In the genomic region with DNA sequence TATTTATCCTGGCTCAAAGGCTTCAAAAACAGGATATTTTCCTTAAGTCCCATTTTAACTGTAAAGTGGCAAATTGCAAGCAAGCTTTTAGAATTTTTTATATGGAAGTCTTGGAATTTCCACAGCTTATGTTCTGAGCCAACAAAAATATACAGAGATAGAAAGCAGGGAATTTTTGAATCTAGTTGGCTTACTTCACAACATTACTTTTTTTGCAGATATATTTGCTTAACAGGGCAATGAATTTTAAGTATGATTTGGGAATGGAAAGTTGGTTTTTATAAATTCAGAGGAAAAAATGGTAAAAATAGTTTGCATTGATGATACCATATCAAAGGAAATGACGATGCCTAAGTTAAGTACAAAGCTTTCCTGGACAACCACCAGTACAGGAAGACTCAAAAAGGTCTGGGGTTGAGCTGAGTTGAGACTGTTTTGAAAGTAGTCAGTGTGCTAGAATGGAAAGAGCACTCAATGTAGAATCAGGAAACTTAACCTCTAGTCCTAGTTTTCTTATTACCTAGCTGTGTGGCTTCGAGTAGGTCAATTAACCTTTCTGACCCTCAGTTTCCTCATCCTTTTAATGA, we compare ENCODE assay signal across 1 cellular context.
TF ChIP-seq lines count a peak whose summit lies in the region.

No MANE protein-coding gene starts in this region.

TF ChIP-seq in SK-N-SH, 30 proteins besides CTCF, POLR2A, EP300 and RAD21 (continued from another document):
- TF ChIP-seq, protein P1, sequence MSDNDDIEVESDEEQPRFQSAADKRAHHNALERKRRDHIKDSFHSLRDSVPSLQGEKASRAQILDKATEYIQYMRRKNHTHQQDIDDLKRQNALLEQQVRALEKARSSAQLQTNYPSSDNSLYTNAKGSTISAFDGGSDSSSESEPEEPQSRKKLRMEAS (IDR thresholded peaks at IDR 0.05; ENCODE audit: low read depth) = no peak
- TF ChIP-seq MEF2A (IDR thresholded peaks at IDR 0.05; ENCODE audit: borderline replicate concordance, low read depth) (no peak), RXRA (IDR thresholded peaks at IDR 0.05; ENCODE audit: borderline replicate concordance, low read depth) (no peak), SMC3 (IDR thresholded peaks at IDR 0.05; ENCODE audit: low read depth, low read length) (no peak), CHD2 (IDR thresholded peaks at IDR 0.05; ENCODE audit: low read length, partially characterized antibody) (no peak), FOXM1 (IDR thresholded peaks at IDR 0.05; ENCODE audit: low read depth) (no peak), EZH2phosphoT487 (IDR thresholded peaks at IDR 0.05; ENCODE audit: borderline replicate concordance, low read depth) (no peak), NFIC (IDR thresholded peaks at IDR 0.05; ENCODE audit: borderline replicate concordance) (no peak), MXI1 (IDR thresholded peaks at IDR 0.05; ENCODE audit: low read depth, low read length) (no peak), RFX5 (IDR thresholded peaks at IDR 0.05; ENCODE audit: low read length) (no peak), TEAD4 (IDR thresholded peaks at IDR 0.05; ENCODE audit: borderline replicate concordance, insufficient read depth) (no peak)
- TF ChIP-seq, protein P2, sequence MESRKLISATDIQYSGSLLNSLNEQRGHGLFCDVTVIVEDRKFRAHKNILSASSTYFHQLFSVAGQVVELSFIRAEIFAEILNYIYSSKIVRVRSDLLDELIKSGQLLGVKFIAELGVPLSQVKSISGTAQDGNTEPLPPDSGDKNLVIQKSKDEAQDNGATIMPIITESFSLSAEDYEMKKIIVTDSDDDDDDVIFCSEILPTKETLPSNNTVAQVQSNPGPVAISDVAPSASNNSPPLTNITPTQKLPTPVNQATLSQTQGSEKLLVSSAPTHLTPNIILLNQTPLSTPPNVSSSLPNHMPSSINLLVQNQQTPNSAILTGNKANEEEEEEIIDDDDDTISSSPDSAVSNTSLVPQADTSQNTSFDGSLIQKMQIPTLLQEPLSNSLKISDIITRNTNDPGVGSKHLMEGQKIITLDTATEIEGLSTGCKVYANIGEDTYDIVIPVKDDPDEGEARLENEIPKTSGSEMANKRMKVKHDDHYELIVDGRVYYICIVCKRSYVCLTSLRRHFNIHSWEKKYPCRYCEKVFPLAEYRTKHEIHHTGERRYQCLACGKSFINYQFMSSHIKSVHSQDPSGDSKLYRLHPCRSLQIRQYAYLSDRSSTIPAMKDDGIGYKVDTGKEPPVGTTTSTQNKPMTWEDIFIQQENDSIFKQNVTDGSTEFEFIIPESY (IDR thresholded peaks at IDR 0.05; ENCODE audit: borderline replicate concordance, low read depth) = no peak
